ENCODE assay signal across 27 cellular contexts in the genomic region with DNA sequence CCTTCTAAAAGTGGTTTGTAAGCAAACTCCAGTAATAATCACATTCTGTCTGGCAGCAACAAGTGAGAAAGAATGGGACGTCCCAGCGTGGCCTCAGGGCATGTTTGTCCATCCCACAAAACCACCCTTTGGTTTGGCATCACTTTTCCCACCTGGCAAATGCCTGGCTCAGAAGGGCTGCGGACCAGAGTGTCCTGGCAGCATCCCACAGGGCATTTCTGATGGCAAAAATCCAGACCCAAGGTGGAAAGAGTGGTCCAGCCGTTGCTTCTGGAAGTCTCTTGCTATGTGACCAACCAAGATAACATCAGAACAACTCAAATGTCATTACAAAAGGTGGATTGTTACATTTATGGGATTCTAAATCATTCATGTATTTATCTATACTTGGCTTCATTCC.
A peak's percentile ranks its signal among the peaks of the same experiment; 100 is the strongest.
DNase-seq lines count a peak whose midpoint lies in the region; ATAC-seq and TF ChIP-seq lines count a peak whose summit lies in the region.
"Had no signal": no experiment of that assay in that cellular context is flagged by ENCODE, and none has a peak within 500 bp of the region (broad histone marks: within the 10 kb centered on the region; RNA-seq: fewer than 3 reads in every experiment).

No MANE protein-coding gene starts in this region.

- no peaks in the 10 kb centered on the region for H3K27me3 ChIP-seq in SJCRH30
- no peaks in the 10 kb centered on the region for H3K27me3 ChIP-seq in right atrium auricular region
- H3K27me3 ChIP-seq: gastrocnemius medialis, left lung had no signal

- DNase-seq in A172 (ENCODE audit: low spot score) (peak; percentile 43), H4 (ENCODE audit: low spot score) (peak; percentile 86), SJCRH30 (peak; percentile 30 to 61), epithelial cell of esophagus (ENCODE audit: low read depth) (peak; percentile 36), NCI-H774 (lab: John Stamatoyannopoulos, UW) (no peak), NCI-H1436 treated with DMSO at 0.1 percent for 48 hours (lab: John Stamatoyannopoulos, UW) (no peak), right atrium auricular region (ENCODE audit: low spot score) (no peak)
- DNase-seq: activated CD8-positive, alpha-beta T cell treated with anti-CD3 and anti-CD28 coated beads for 36 hours; activated T-cell treated with anti-CD3 and anti-CD28 coated beads for 4 hours; AML-193; anterior cingulate cortex; central memory CD4-positive, alpha-beta T cell; COR-L47; dermis blood vessel endothelial cell; DMS79 treated with DMSO at 0.1 percent for 48 hours; gastrocnemius medialis; immature natural killer cell; left lung; naive thymus-derived CD8-positive, alpha-beta T cell; NCI-H1092 treated with DMSO at 0.1 percent for 48 hours; NCI-H187 treated with DMSO at 0.1 percent for 48 hours; NCI-H2171 treated with DMSO at 0.1 percent for 48 hours; NCI-H510A treated with DMSO at 0.1 percent for 48 hours; T-helper 2 cell had no signal

- H3K9me3 ChIP-seq in SJCRH30 (replicated peaks) (no peaks in the 10 kb centered on the region), right atrium auricular region (no peaks in the 10 kb centered on the region)
- H3K9me3 ChIP-seq: A549, gastrocnemius medialis, left lung had no signal

- H3K27ac ChIP-seq in SJCRH30 (no peak overlapping the region), right atrium auricular region (no peak overlapping the region)
- H3K27ac ChIP-seq: A549, gastrocnemius medialis, left lung, SK-N-MC had no signal

- TF ChIP-seq CTCF in epithelial cell of esophagus (IDR thresholded peaks at IDR 0.05; ENCODE audit: insufficient read depth, low read depth, low read length, missing control alignments) (no peak), right atrium auricular region (IDR thresholded peaks at IDR 0.05) (no peak)

- H3K4me3 ChIP-seq in SJCRH30 (no peak overlapping the region), epithelial cell of esophagus (ENCODE audit: low read length) (no peak overlapping the region), right atrium auricular region (no peak overlapping the region)
- H3K4me3 ChIP-seq: A549, gastrocnemius medialis, left lung, SK-N-MC had no signal

- ATAC-seq in GM18909 (IDR thresholded peaks at IDR 0.05; ENCODE audit: poor library complexity, unreplicated experiment) = no peak
- ATAC-seq: A549; activated CD8-positive, alpha-beta T cell treated with anti-CD3 and anti-CD28 coated beads for 36 hours; gastrocnemius medialis; left lung; naive thymus-derived CD8-positive, alpha-beta T cell had no signal

- H3K36me3 ChIP-seq in SJCRH30 = no peaks in the 10 kb centered on the region
- no peaks in the 10 kb centered on the region for H3K36me3 ChIP-seq in right atrium auricular region
- H3K36me3 ChIP-seq: gastrocnemius medialis, left lung had no signal

- H3K4me1 ChIP-seq in SJCRH30 = peaks cover 30% of the 10 kb centered on the region
- H3K4me1 ChIP-seq in right atrium auricular region = no peaks in the 10 kb centered on the region
- H3K4me1 ChIP-seq: A549, gastrocnemius medialis, left lung had no signal

Comparison
In these comparisons a context has a peak if more than half of its experiments do, and no peak if none do; other contexts are left out.
1. DNase-seq: peak in A172 (single experiment), H4 (single experiment), SJCRH30 (2 of 2) and epithelial cell of esophagus (single experiment); none in NCI-H774 (single experiment), NCI-H1436 treated with DMSO at 0.1 percent for 48 hours (single experiment) and right atrium auricular region (single experiment).